ENCODE assay signal across 1 cellular context in genomic region chr12:12032771-12033588, GRCh38.
A peak's percentile ranks its signal among the peaks of the same experiment; 100 is the strongest.
TF ChIP-seq lines count a peak whose summit lies in the region.

No MANE protein-coding gene starts in this region.

TF ChIP-seq in GM12878, 131 proteins besides CTCF, POLR2A, EP300 and RAD21 (continued from another document):
- peak; percentile 16; the same call in 1 of the 2 replicates for TF ChIP-seq ZNF687 (IDR thresholded peaks at IDR 0.05)
- peak; percentile 89 for TF ChIP-seq EED (IDR thresholded peaks at IDR 0.05; ENCODE audit: low read depth)
- no peak for TF ChIP-seq CHD1 (IDR thresholded peaks at IDR 0.05; ENCODE audit: low read depth, low read length)
- TF ChIP-seq SMC3 (IDR thresholded peaks at IDR 0.05; ENCODE audit: borderline replicate concordance, low read length) = peak; percentile 81
- no peak for TF ChIP-seq ZNF622 (IDR thresholded peaks at IDR 0.05)
- TF ChIP-seq CHD2 (IDR thresholded peaks at IDR 0.05; ENCODE audit: borderline replicate concordance, low read depth, low read length) = no peak
- TF ChIP-seq TARDBP (IDR thresholded peaks at IDR 0.05; ENCODE audit: borderline replicate concordance) = no peak
- no peak for TF ChIP-seq ZNF274 (IDR thresholded peaks at IDR 0.05; ENCODE audit: insufficient read depth, insufficient read length)
- TF ChIP-seq STAT1 (conservative IDR thresholded peaks at IDR 0.05) = 0 out of 2 replicates have a peak, but pooled peaks have one; percentile 24
- TF ChIP-seq TCF7 (IDR thresholded peaks at IDR 0.05; ENCODE audit: borderline replicate concordance) = no peak; the same call in 1 of the 2 replicates
- no peak for TF ChIP-seq ZSCAN29 (IDR thresholded peaks at IDR 0.05)
- peak; percentile 58; the same call in 1 of the 2 replicates for TF ChIP-seq SMARCA5 (IDR thresholded peaks at IDR 0.05)
- TF ChIP-seq TAF1 (IDR thresholded peaks at IDR 0.05; ENCODE audit: borderline replicate concordance, low read depth, low read length) = no peak
- TF ChIP-seq MXI1 (IDR thresholded peaks at IDR 0.05; ENCODE audit: low read depth, low read length) = no peak
TF ChIP-seq in GM12878: peak in this region for 34.
